ENCODE assay signal across 22 cellular contexts in the genomic region with DNA sequence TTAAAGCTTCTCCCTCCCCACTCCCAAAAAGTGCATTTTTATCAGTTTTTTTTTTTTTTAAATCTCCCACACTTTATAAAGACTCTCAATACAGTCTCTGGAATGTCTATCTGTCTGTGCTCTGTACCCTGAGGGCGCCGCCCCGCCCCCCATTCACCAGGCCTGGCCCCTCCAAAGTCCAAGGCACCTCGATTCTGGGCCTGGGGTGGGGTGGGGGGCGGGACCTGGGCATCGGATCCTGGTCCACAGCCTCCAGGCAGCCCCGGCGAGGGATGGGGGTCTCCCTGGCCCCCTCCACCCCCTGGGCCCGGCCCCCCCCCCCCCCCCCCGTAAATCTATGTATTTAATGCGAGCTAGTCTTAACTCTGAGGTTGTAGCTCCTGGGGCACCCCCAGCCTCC.
"Had no signal": no experiment of that assay in that cellular context is flagged by ENCODE, and none has a peak within 500 bp of the region (broad histone marks: within the 10 kb centered on the region; RNA-seq: fewer than 3 reads in every experiment).

No MANE protein-coding gene starts in this region.

- H3K27me3 Mint-ChIP-seq: naive thymus-derived CD8-positive, alpha-beta T cell; stimulated activated naive CD8-positive, alpha-beta T cell treated with anti-CD3 and anti-CD28 coated beads, Interleukin-15, amount 100 ng/mL, for 72 hours; T-cell had no signal

- H3K27ac ChIP-seq: foreskin keratinocyte, ovary, psoas muscle, uterus, WERI-Rb-1 had no signal

- H3K36me3 ChIP-seq: ovary, uterus had no signal

- H3K27me3 ChIP-seq: body of pancreas, cardiac muscle cell, foreskin keratinocyte, ovary, right atrium auricular region, suprapubic skin, uterus had no signal

- H3K9me3 Mint-ChIP-seq: activated naive CD4-positive, alpha-beta T cell treated with anti-CD3 and anti-CD28 coated beads for 36 hours; activated T-helper 2 cell treated with anti-CD3 and anti-CD28 coated beads, Interferon-gamma antibody, Interleukin-2, Interleukin-4, amounts not matched to agents 10 μg/mL and 5 μg/mL and 100 μg/mL, durations not matched to agents 14 hours and 24 hours and 36 hours; naive thymus-derived CD8-positive, alpha-beta T cell; stimulated activated naive CD8-positive, alpha-beta T cell treated with anti-CD3 and anti-CD28 coated beads, Interleukin-15, amount 100 ng/mL, for 72 hours; T-cell; T-helper 2 cell treated with Interferon-gamma antibody and Interleukin-4, amounts not matched to agents 5 μg/mL and 100 μg/mL, for 36 hours had no signal

- H3K4me3 ChIP-seq: body of pancreas, cardiac muscle cell, lower lobe of right lung, ovary, psoas muscle, right atrium auricular region, suprapubic skin, uterus had no signal

- DNase-seq: activated CD4-positive, alpha-beta T cell treated with anti-CD3 and anti-CD28 coated beads for 1 hour; activated naive CD4-positive, alpha-beta T cell treated with anti-CD3 and anti-CD28 coated beads for 36 hours; activated T-cell treated with anti-CD3 and anti-CD28 coated beads, Interleukin-2, amount 50 U/mL, for 1 hour; amygdala; cortex of kidney; foreskin keratinocyte; naive thymus-derived CD8-positive, alpha-beta T cell; psoas muscle; stimulated activated CD4-positive, alpha-beta T cell treated with anti-CD3 and anti-CD28 coated beads, Interleukin-4, amount 100 ng/mL, for 24 hours; stimulated activated naive CD8-positive, alpha-beta T cell treated with anti-CD3 and anti-CD28 coated beads, Interleukin-15, amount 100 ng/mL, for 72 hours; T-cell; trophoblast cell; uterus; WERI-Rb-1 had no signal

- H3K4me1 ChIP-seq: foreskin keratinocyte, uterus had no signal

- ATAC-seq: foreskin keratinocyte; naive thymus-derived CD8-positive, alpha-beta T cell; stimulated activated naive CD8-positive, alpha-beta T cell treated with anti-CD3 and anti-CD28 coated beads, Interleukin-15, amount 100 ng/mL, for 72 hours; T-cell had no signal

- H3K27ac Mint-ChIP-seq: activated naive CD4-positive, alpha-beta T cell treated with anti-CD3 and anti-CD28 coated beads for 36 hours; activated T-helper 2 cell treated with anti-CD3 and anti-CD28 coated beads, Interferon-gamma antibody, Interleukin-2, Interleukin-4, amounts not matched to agents 10 μg/mL and 5 μg/mL and 100 μg/mL, durations not matched to agents 14 hours and 24 hours and 36 hours; T-cell; T-helper 2 cell treated with Interferon-gamma antibody and Interleukin-4, amounts not matched to agents 5 μg/mL and 100 μg/mL, for 36 hours had no signal

- H3K4me3 Mint-ChIP-seq: activated naive CD4-positive, alpha-beta T cell treated with anti-CD3 and anti-CD28 coated beads for 36 hours; naive thymus-derived CD8-positive, alpha-beta T cell; stimulated activated naive CD8-positive, alpha-beta T cell treated with anti-CD3 and anti-CD28 coated beads, Interleukin-15, amount 100 ng/mL, for 72 hours; T-cell; T-helper 2 cell treated with Interferon-gamma antibody and Interleukin-4, amounts not matched to agents 5 μg/mL and 100 μg/mL, for 36 hours had no signal

- H3K9me3 ChIP-seq: body of pancreas, lower lobe of right lung, ovary, psoas muscle, right atrium auricular region, suprapubic skin, uterus had no signal

- H3K36me3 Mint-ChIP-seq: T-cell had no signal
